In the genomic region with DNA sequence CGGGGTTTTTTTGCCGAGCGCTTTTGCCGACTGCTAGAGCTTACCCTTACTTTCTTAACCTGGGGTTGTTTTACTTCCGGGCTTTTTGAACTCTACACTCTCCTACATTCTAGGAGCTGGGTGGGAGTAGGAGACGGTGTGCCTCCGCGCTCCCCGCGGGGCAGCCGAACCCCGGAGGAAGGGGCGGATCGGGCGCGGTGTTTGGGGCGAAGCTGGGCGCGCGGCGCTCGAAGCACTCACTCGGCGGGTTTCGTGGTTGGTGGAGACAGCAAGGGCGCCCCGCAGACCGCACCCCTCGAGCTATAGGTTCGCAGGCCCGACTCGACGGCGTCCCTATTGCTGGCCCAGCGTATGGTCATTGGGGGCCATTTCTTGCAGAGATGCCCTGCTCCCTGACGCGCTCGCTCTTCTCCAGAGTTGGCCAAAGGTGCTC, we compare ENCODE assay signal across 1 cellular context.
TF ChIP-seq lines count a peak whose summit lies in the region.

No MANE protein-coding gene starts in this region.

TF ChIP-seq in HepG2, 621 proteins besides CTCF, POLR2A, EP300 and RAD21 (continued from another document and continues in another):
- TF ChIP-seq, protein P1, sequence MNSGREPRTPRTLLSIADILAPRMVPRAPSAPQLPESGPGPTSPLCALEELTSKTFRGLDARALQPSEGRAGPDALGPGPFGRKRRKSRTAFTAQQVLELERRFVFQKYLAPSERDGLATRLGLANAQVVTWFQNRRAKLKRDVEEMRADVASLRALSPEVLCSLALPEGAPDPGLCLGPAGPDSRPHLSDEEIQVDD (CRISPR knock-in tag; IDR thresholded peaks at IDR 0.05; ENCODE audit: borderline replicate concordance) = no peak
- no peak for TF ChIP-seq MTA3 (CRISPR knock-in tag; IDR thresholded peaks at IDR 0.05)
- no peak for TF ChIP-seq NFIB (CRISPR knock-in tag; IDR thresholded peaks at IDR 0.05; ENCODE audit: borderline replicate concordance)
- peak; percentile 70 for TF ChIP-seq KDM5A (IDR thresholded peaks at IDR 0.05; ENCODE audit: borderline replicate concordance, low read length)
- no peak; the same call in 1 of the 2 replicates for TF ChIP-seq CHD2 (IDR thresholded peaks at IDR 0.05; ENCODE audit: low read depth, low read length)
- TF ChIP-seq, protein P2, sequence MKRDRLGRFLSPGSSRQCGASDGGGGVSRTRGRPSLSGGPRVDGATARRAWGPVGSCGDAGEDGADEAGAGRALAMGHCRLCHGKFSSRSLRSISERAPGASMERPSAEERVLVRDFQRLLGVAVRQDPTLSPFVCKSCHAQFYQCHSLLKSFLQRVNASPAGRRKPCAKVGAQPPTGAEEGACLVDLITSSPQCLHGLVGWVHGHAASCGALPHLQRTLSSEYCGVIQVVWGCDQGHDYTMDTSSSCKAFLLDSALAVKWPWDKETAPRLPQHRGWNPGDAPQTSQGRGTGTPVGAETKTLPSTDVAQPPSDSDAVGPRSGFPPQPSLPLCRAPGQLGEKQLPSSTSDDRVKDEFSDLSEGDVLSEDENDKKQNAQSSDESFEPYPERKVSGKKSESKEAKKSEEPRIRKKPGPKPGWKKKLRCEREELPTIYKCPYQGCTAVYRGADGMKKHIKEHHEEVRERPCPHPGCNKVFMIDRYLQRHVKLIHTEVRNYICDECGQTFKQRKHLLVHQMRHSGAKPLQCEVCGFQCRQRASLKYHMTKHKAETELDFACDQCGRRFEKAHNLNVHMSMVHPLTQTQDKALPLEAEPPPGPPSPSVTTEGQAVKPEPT (CRISPR knock-in tag; IDR thresholded peaks at IDR 0.05; ENCODE audit: low read depth) = 0 out of 2 replicates have a peak, but pooled peaks have one; percentile 9
- TF ChIP-seq ZNF720 (CRISPR knock-in tag; IDR thresholded peaks at IDR 0.05) = no peak
- TF ChIP-seq ZSCAN31 (CRISPR knock-in tag; IDR thresholded peaks at IDR 0.05; ENCODE audit: low read depth) = no peak; the same call in 1 of the 2 replicates
- TF ChIP-seq KDM4B (CRISPR knock-in tag; IDR thresholded peaks at IDR 0.05) = 0 out of 2 replicates have a peak, but pooled peaks have one; percentile 29
- TF ChIP-seq HNRNPUL1 (IDR thresholded peaks at IDR 0.05; ENCODE audit: low read depth, low read length) = no peak
- TF ChIP-seq ZBTB33 (CRISPR knock-in tag; IDR thresholded peaks at IDR 0.05) = peak; percentile 5; the same call in 1 of the 2 replicates
- no peak for TF ChIP-seq FOXJ3 (CRISPR knock-in tag; IDR thresholded peaks at IDR 0.05; ENCODE audit: borderline replicate concordance)
- no peak; the same call in 1 of the 2 replicates for TF ChIP-seq HOXA5 (CRISPR knock-in tag; IDR thresholded peaks at IDR 0.05)
- peak; percentile 73; the same call in 1 of the 2 replicates for TF ChIP-seq CAMTA2 (CRISPR knock-in tag; IDR thresholded peaks at IDR 0.05; ENCODE audit: borderline replicate concordance)
- no peak for TF ChIP-seq ZNF841 (CRISPR knock-in tag; IDR thresholded peaks at IDR 0.05; ENCODE audit: borderline replicate concordance)
- TF ChIP-seq TAF1 (CRISPR knock-in tag; IDR thresholded peaks at IDR 0.05) = peak; percentile 5; the same call in 1 of the 2 replicates
- TF ChIP-seq NKX3-1 (CRISPR knock-in tag; IDR thresholded peaks at IDR 0.05) = no peak
- TF ChIP-seq, protein P3, sequence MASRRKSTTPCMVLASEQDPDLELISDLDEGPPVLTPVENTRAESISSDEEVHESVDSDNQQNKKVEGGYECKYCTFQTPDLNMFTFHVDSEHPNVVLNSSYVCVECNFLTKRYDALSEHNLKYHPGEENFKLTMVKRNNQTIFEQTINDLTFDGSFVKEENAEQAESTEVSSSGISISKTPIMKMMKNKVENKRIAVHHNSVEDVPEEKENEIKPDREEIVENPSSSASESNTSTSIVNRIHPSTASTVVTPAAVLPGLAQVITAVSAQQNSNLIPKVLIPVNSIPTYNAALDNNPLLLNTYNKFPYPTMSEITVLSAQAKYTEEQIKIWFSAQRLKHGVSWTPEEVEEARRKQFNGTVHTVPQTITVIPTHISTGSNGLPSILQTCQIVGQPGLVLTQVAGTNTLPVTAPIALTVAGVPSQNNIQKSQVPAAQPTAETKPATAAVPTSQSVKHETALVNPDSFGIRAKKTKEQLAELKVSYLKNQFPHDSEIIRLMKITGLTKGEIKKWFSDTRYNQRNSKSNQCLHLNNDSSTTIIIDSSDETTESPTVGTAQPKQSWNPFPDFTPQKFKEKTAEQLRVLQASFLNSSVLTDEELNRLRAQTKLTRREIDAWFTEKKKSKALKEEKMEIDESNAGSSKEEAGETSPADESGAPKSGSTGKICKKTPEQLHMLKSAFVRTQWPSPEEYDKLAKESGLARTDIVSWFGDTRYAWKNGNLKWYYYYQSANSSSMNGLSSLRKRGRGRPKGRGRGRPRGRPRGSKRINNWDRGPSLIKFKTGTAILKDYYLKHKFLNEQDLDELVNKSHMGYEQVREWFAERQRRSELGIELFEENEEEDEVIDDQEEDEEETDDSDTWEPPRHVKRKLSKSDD (CRISPR knock-in tag; IDR thresholded peaks at IDR 0.05; ENCODE audit: low read depth) = 0 out of 2 replicates have a peak, but pooled peaks have one; percentile 32
- TF ChIP-seq CBX5 (CRISPR knock-in tag; IDR thresholded peaks at IDR 0.05; ENCODE audit: borderline replicate concordance) = peak; percentile 13; the same call in 1 of the 2 replicates
- TF ChIP-seq SNAPC2 (CRISPR knock-in tag; IDR thresholded peaks at IDR 0.05) = no peak
- TF ChIP-seq ZNF547 (CRISPR knock-in tag; IDR thresholded peaks at IDR 0.05) = peak; percentile 29; the same call in 1 of the 2 replicates
- peak; percentile 17 for TF ChIP-seq POLR2G (IDR thresholded peaks at IDR 0.05; ENCODE audit: low read depth, low read length)
- TF ChIP-seq NFYB (CRISPR knock-in tag; IDR thresholded peaks at IDR 0.05) = peak; percentile 50; the same call in 1 of the 2 replicates
- peak; percentile 55 for TF ChIP-seq GABPA (IDR thresholded peaks at IDR 0.05; ENCODE audit: low read depth, low read length)
- TF ChIP-seq GABPA (CRISPR knock-in tag; IDR thresholded peaks at IDR 0.05; ENCODE audit: low read depth) = no peak
- no peak for TF ChIP-seq SIX4 (CRISPR knock-in tag; IDR thresholded peaks at IDR 0.05)
- TF ChIP-seq, protein P4, sequence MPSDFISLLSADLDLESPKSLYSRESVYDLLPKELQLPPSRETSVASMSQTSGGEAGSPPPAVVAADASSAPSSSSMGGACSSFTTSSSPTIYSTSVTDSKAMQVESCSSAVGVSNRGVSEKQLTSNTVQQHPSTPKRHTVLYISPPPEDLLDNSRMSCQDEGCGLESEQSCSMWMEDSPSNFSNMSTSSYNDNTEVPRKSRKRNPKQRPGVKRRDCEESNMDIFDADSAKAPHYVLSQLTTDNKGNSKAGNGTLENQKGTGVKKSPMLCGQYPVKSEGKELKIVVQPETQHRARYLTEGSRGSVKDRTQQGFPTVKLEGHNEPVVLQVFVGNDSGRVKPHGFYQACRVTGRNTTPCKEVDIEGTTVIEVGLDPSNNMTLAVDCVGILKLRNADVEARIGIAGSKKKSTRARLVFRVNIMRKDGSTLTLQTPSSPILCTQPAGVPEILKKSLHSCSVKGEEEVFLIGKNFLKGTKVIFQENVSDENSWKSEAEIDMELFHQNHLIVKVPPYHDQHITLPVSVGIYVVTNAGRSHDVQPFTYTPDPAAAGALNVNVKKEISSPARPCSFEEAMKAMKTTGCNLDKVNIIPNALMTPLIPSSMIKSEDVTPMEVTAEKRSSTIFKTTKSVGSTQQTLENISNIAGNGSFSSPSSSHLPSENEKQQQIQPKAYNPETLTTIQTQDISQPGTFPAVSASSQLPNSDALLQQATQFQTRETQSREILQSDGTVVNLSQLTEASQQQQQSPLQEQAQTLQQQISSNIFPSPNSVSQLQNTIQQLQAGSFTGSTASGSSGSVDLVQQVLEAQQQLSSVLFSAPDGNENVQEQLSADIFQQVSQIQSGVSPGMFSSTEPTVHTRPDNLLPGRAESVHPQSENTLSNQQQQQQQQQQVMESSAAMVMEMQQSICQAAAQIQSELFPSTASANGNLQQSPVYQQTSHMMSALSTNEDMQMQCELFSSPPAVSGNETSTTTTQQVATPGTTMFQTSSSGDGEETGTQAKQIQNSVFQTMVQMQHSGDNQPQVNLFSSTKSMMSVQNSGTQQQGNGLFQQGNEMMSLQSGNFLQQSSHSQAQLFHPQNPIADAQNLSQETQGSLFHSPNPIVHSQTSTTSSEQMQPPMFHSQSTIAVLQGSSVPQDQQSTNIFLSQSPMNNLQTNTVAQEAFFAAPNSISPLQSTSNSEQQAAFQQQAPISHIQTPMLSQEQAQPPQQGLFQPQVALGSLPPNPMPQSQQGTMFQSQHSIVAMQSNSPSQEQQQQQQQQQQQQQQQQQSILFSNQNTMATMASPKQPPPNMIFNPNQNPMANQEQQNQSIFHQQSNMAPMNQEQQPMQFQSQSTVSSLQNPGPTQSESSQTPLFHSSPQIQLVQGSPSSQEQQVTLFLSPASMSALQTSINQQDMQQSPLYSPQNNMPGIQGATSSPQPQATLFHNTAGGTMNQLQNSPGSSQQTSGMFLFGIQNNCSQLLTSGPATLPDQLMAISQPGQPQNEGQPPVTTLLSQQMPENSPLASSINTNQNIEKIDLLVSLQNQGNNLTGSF (CRISPR knock-in tag; IDR thresholded peaks at IDR 0.05) = no peak
- TF ChIP-seq, protein P5, sequence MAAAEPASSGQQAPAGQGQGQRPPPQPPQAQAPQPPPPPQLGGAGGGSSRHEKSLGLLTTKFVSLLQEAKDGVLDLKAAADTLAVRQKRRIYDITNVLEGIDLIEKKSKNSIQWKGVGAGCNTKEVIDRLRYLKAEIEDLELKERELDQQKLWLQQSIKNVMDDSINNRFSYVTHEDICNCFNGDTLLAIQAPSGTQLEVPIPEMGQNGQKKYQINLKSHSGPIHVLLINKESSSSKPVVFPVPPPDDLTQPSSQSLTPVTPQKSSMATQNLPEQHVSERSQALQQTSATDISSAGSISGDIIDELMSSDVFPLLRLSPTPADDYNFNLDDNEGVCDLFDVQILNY (CRISPR knock-in tag; conservative IDR thresholded peaks at IDR 0.05) = peak; percentile 64; the same call in 1 of the 2 replicates
- no peak; the same call in 1 of the 2 replicates for TF ChIP-seq SPEN (CRISPR knock-in tag; IDR thresholded peaks at IDR 0.05; ENCODE audit: low read depth)
- 0 out of 2 replicates have a peak, but pooled peaks have one; percentile 18 for TF ChIP-seq RARG (CRISPR knock-in tag; IDR thresholded peaks at IDR 0.05; ENCODE audit: low read depth)
- no peak for TF ChIP-seq NFKBIZ (CRISPR knock-in tag; IDR thresholded peaks at IDR 0.05)
- no peak for TF ChIP-seq HNRNPL (IDR thresholded peaks at IDR 0.05; ENCODE audit: low read depth, low read length)
- TF ChIP-seq ZNF451 (CRISPR knock-in tag; IDR thresholded peaks at IDR 0.05) = 0 out of 2 replicates have a peak, but pooled peaks have one; percentile 63
- TF ChIP-seq, protein P6, sequence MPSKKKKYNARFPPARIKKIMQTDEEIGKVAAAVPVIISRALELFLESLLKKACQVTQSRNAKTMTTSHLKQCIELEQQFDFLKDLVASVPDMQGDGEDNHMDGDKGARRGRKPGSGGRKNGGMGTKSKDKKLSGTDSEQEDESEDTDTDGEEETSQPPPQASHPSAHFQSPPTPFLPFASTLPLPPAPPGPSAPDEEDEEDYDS (CRISPR knock-in tag; IDR thresholded peaks at IDR 0.05) = peak; percentile 70
- peak; percentile 62 for TF ChIP-seq ZNF883 (CRISPR knock-in tag; IDR thresholded peaks at IDR 0.05; ENCODE audit: not compliant biosample characterization)
- 0 out of 2 replicates have a peak, but pooled peaks have one; percentile 10 for TF ChIP-seq ZNF800 (CRISPR knock-in tag; IDR thresholded peaks at IDR 0.05)
- TF ChIP-seq, protein P7, sequence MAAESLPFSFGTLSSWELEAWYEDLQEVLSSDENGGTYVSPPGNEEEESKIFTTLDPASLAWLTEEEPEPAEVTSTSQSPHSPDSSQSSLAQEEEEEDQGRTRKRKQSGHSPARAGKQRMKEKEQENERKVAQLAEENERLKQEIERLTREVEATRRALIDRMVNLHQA (CRISPR knock-in tag; IDR thresholded peaks at IDR 0.05) = no peak
- TF ChIP-seq JARID2 (CRISPR knock-in tag; IDR thresholded peaks at IDR 0.05; ENCODE audit: insufficient replicate concordance) = no peak
- TF ChIP-seq SP140L (CRISPR knock-in tag; IDR thresholded peaks at IDR 0.05; ENCODE audit: borderline replicate concordance) = no peak
- no peak for TF ChIP-seq ZNF513 (CRISPR knock-in tag; conservative IDR thresholded peaks at IDR 0.05)
- TF ChIP-seq PHF8 (CRISPR knock-in tag; IDR thresholded peaks at IDR 0.05) = peak; percentile 12; the same call in 1 of the 2 replicates
- no peak for TF ChIP-seq HOXA7 (CRISPR knock-in tag; IDR thresholded peaks at IDR 0.05)
- TF ChIP-seq TBX2 (CRISPR knock-in tag; IDR thresholded peaks at IDR 0.05; ENCODE audit: borderline replicate concordance) = no peak
- TF ChIP-seq FOXM1 (CRISPR knock-in tag; IDR thresholded peaks at IDR 0.05) = no peak
- TF ChIP-seq HOXD1 (CRISPR knock-in tag; IDR thresholded peaks at IDR 0.05) = no peak
